Comparison of ENCODE assay signal across 10 cellular contexts in the genomic region with DNA sequence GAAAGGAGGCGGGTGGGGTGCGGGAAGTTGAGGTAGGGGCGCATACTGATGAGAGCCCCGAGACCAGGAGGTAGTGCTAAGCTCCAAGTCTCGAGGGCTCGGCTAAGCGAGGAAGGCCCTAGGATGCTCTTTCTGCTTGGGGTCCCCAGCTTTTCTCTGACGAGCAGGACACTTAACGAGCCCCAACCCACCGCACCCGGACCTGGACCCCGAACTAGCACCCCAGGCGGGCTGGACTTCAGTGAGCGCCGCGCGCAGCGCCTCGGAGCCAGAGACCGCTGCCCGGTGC. TPM values are rescaled to one million over a fixed set of nuclear protein-coding genes. Genes with fewer than 3 reads are reported as not detected.
A peak's percentile ranks its signal among the peaks of the same experiment; 100 is the strongest.
DNase-seq lines count a peak whose midpoint lies in the region; ATAC-seq, FAIRE-seq and TF ChIP-seq lines count a peak whose summit lies in the region.
"Had no signal": no experiment of that assay in that cellular context is flagged by ENCODE, and none has a peak within 500 bp of the region (broad histone marks: within the 10 kb centered on the region; RNA-seq: fewer than 3 reads in every experiment).

No MANE protein-coding gene starts in this region.

- no peak overlapping the region for H4K8ac ChIP-seq in H1 (ENCODE audit: extremely low read depth, insufficient read depth, low read length)

- TF ChIP-seq RAD21 in H1 (IDR thresholded peaks at IDR 0.05 in 1 of 2, conservative IDR thresholded peaks at IDR 0.05 in 1 of 2; ENCODE audit: low read depth in 2 of 2, low read length in 2 of 2) (no peak), neural cell (conservative IDR thresholded peaks at IDR 0.05) (no peak)

- peaks cover 9% of the 10 kb centered on the region for H3K23me2 ChIP-seq in H1 (ENCODE audit: low read depth, low read length)

- no peak overlapping the region for H2BK5ac ChIP-seq in H1 (ENCODE audit: low read depth, low read length)

- no peak overlapping the region for H2BK20ac ChIP-seq in H1 (ENCODE audit: low read length)

- H4K91ac ChIP-seq in H1 (replicated peaks; ENCODE audit: insufficient read length, low read length): no peak overlapping the region

- no peak overlapping the region for H3K4ac ChIP-seq in H1 (replicated peaks; ENCODE audit: insufficient read length, low read depth, low read length)

- intact Hi-C loops in right cardiac atrium (cut with DNase I): loop anchor here in 2 of 4 donors (5.0 kb wide), 2 partner anchors 49 to 54 kb away; no protein-coding TSS in a partner anchor

- TF ChIP-seq EP300 in H1 (IDR thresholded peaks at IDR 0.05; ENCODE audit: borderline replicate concordance in 1 of 2, low read depth in 2 of 2, low read length in 2 of 2): no peak
- no peak for TF ChIP-seq EP300 in neural cell (conservative IDR thresholded peaks at IDR 0.05; ENCODE audit: poor library complexity, severe bottlenecking)

- H2BK15ac ChIP-seq in H1 (ENCODE audit: low read length): 0 out of 2 replicates have a peak overlapping the region, but pooled peaks have one; percentile 61

- H3K27me3 ChIP-seq in right cardiac atrium (ENCODE audit: control insufficient read depth, insufficient read depth) (no peaks in the 10 kb centered on the region), right atrium auricular region (peaks cover 7 to 22% of the 10 kb centered on the region in 2 donors), H1 (replicated peaks in 1 of 4; ENCODE audit: control insufficient read depth in 3 of 4, extremely low read depth in 1 of 4, insufficient read depth in 3 of 4, low read length in 3 of 4) (peaks cover 80 to 99% (median 96%) of the 10 kb centered on the region in 4 experiments), neural cell (ENCODE audit: insufficient read depth, low read depth, low read length) (peaks cover 91% of the 10 kb centered on the region)

- DNase-seq in right cardiac atrium (peak in 1 of 3 donors; percentile 57), right atrium auricular region (ENCODE audit: low spot score) (no peak), H1 (ENCODE audit: low read depth in 1 of 2, low spot score in 2 of 2) (peak in 1 of 2 experiments; percentile 84), GF-D8 (lab: John Stamatoyannopoulos, UW) (no peak), HEK293T (ENCODE audit: extremely low spot score) (no peak), NCI-H2196 (lab: John Stamatoyannopoulos, UW; ENCODE audit: unreplicated experiment) (no peak)
- no peak for DNase-seq in stimulated activated naive CD8-positive, alpha-beta T cell treated with anti-CD3 and anti-CD28 coated beads, Interleukin-15, Interleukin-2, amounts not matched to agents 100 U/mL and 50 U/mL, for 24 hours

- H3K4me1 ChIP-seq in right cardiac atrium (ENCODE audit: control insufficient read depth, insufficient read depth, low read length) (peaks cover 6% of the 10 kb centered on the region), right atrium auricular region (peaks cover 0 to 46% of the 10 kb centered on the region in 2 donors), H1 (replicated peaks in 1 of 4; ENCODE audit: control insufficient read depth in 3 of 4, insufficient read depth in 4 of 4, low read length in 3 of 4) (peaks cover 4 to 57% (median 39%) of the 10 kb centered on the region in 4 experiments)

- WGBS in right cardiac atrium: 27% methylated on average over 21 of the region's 21 CpGs
- WGBS in H1 (ENCODE audit: extremely low coverage in 1 of 2, insufficient coverage in 1 of 2, insufficient read length in 1 of 2, insufficient replicate concordance in 2 of 2, low coverage in 1 of 2, low lambda C conversion rate in 2 of 2, missing lambda C conversion rate in 1 of 2), 2 experiments: 9% methylated on average over 8 of the region's 21 CpGs; no CpG with 5 or more reads in 1 of the 2 experiments

- no peak overlapping the region for H2AK5ac ChIP-seq in H1 (ENCODE audit: low read depth, low read length)

- H3K79me2 ChIP-seq in H1 (ENCODE audit: control insufficient read depth in 1 of 2, insufficient read depth in 2 of 2, low read length in 2 of 2) (no peaks in the 10 kb centered on the region), neural cell (replicated peaks; ENCODE audit: insufficient read depth, low read length) (no peaks in the 10 kb centered on the region)

- H3K56ac ChIP-seq in H1 (replicated peaks; ENCODE audit: insufficient read length, low read depth, low read length): no peak overlapping the region

- H2AFZ ChIP-seq in H1 (ENCODE audit: low read length) (0 out of 2 replicates have a peak overlapping the region, but pooled peaks have one; percentile 20), neural cell (ENCODE audit: low read depth, low read length) (no peak overlapping the region)

- no peaks in the 10 kb centered on the region for H3K79me1 ChIP-seq in H1 (ENCODE audit: low read depth, low read length)

- H4K5ac ChIP-seq in H1 (ENCODE audit: insufficient read length, low read depth, low read length): no peak overlapping the region

- CTCF ChIA-PET in H1 (lab: Charles Lee; ENCODE audit: partially characterized antibody): interaction anchor here (0.6 to 4.0 kb wide), 40 partner anchors 10 to 400 kb away, joined by 3 to 147 read pairs (median 5); partner anchors contain the start of genes PRPH, SPATS2, TMBIM6 and TROAP
- CTCF ChIA-PET in HEK293T (lab: Yijun Ruan, JAX): interaction anchor here (0.6 to 3.0 kb wide), 19 partner anchors 10 to 239 kb away, joined by 3 to 55 read pairs (median 8); partner anchors contain the start of genes PRPH, SPATS2 and TROAP

- H3K4me2 ChIP-seq in H1 (ENCODE audit: insufficient read depth in 1 of 2, low read depth in 2 of 2, low read length in 2 of 2) (peak overlapping the region; percentile 71 to 78), neural cell (ENCODE audit: low read length) (no peak overlapping the region)

- no peak for TF ChIP-seq CTCF in right atrium auricular region (IDR thresholded peaks at IDR 0.05)
- TF ChIP-seq CTCF in H1 (IDR thresholded peaks at IDR 0.05; ENCODE audit: control extremely low read depth in 1 of 3, insufficient read depth in 1 of 3, low read depth in 1 of 3, low read length in 3 of 3): no peak
- TF ChIP-seq CTCF in neural cell (IDR thresholded peaks at IDR 0.05; ENCODE audit: poor library complexity, severe bottlenecking): no peak

- ATAC-seq in right cardiac atrium: no peak
- no peak for ATAC-seq in stimulated activated naive CD8-positive, alpha-beta T cell treated with anti-CD3 and anti-CD28 coated beads, Interleukin-15, Interleukin-2, amounts not matched to agents 100 U/mL and 50 U/mL, for 24 hours

- no peaks in the 10 kb centered on the region for H3K9me2 ChIP-seq in neural cell (ENCODE audit: insufficient read depth, low read length)

- H3F3A ChIP-seq in neural cell (ENCODE audit: insufficient read depth, low read length, poor library complexity, severe bottlenecking): no peaks in the 10 kb centered on the region

- POLR2A ChIA-PET in H1 (lab: Charles Lee; ENCODE audit: partially characterized antibody): interaction anchor here (1.1 to 4.0 kb wide), 9 partner anchors 8 to 211 kb away, joined by 3 to 31 read pairs (median 5); partner anchors contain the start of genes PRPH, TROAP and TUBA1B
- POLR2A ChIA-PET in HEK293T (lab: Yijun Ruan, JAX): interaction anchor here (0.7 to 2.9 kb wide), 11 partner anchors 8 to 210 kb away, joined by 3 to 42 read pairs (median 10); partner anchors contain the start of genes PRPH, SPATS2, TROAP and TUBA1B

- H3K4me3 ChIP-seq in right cardiac atrium (ENCODE audit: low read length) (peak overlapping the region; percentile 24), right atrium auricular region (peak overlapping the region in 1 of 2 donors; percentile 51), H1 (ENCODE audit: extremely low read depth in 1 of 4, insufficient read depth in 2 of 4, low read depth in 3 of 4, low read length in 4 of 4) (peak overlapping the region; percentile 34 to 78 (median 67)), neural cell (ENCODE audit: low read length) (peak overlapping the region; percentile 60)

- H3K18ac ChIP-seq in H1 (ENCODE audit: extremely low read depth, low read length): no peak overlapping the region; the same call in 1 of the 2 replicates

- H3K9me3 ChIP-seq in right cardiac atrium (ENCODE audit: control insufficient read depth, low read length) (no peaks in the 10 kb centered on the region), right atrium auricular region (no peaks in the 10 kb centered on the region), H1 (ENCODE audit: insufficient read depth in 2 of 2, low read depth in 1 of 2, low read length in 1 of 2) (no peaks in the 10 kb centered on the region), neural cell (ENCODE audit: low read length) (no peaks in the 10 kb centered on the region)

- no peaks in the 10 kb centered on the region for H3K36me3 ChIP-seq in right atrium auricular region
- H3K36me3 ChIP-seq in H1 (ENCODE audit: control insufficient read depth in 2 of 4, insufficient read depth in 4 of 4, low read length in 3 of 4): no peaks in the 10 kb centered on the region; a peak in 1 of 8 replicates
- no peaks in the 10 kb centered on the region for H3K36me3 ChIP-seq in neural cell (ENCODE audit: insufficient read depth, low read length)

- no peak overlapping the region for H3K9ac ChIP-seq in H1 (replicated peaks in 1 of 4; ENCODE audit: extremely low read depth in 1 of 4, low read depth in 3 of 4, low read length in 3 of 4)
- H3K9ac ChIP-seq in neural cell (ENCODE audit: low read length): peak overlapping the region; percentile 31

- H2BK120ac ChIP-seq in H1 (replicated peaks; ENCODE audit: low read depth, low read length): no peak overlapping the region

- no peak overlapping the region for H2BK12ac ChIP-seq in H1 (ENCODE audit: low read depth, low read length)

- H3K27ac ChIP-seq in right cardiac atrium (ENCODE audit: low read length) (no peak overlapping the region), right atrium auricular region (no peak overlapping the region), H1 (ENCODE audit: low read depth, low read length) (no peak overlapping the region), neural cell (ENCODE audit: low read length) (no peak overlapping the region)

- H4K20me1 ChIP-seq in H1 (replicated peaks in 1 of 2; ENCODE audit: control insufficient read depth in 1 of 2, insufficient read depth in 2 of 2, low read length in 2 of 2) (peaks cover 13% of the 10 kb centered on the region in 2 experiments), neural cell (ENCODE audit: insufficient read depth) (no peaks in the 10 kb centered on the region)

- TF ChIP-seq POLR2A in H1 (IDR thresholded peaks at IDR 0.05; ENCODE audit: control extremely low read depth in 1 of 2, low read depth in 2 of 2, low read length in 2 of 2): no peak

- FAIRE-seq in H1 (lab: Jason Lieb, UNC): no peak

- H3K23ac ChIP-seq in H1 (ENCODE audit: insufficient read length): no peak overlapping the region

- no peak overlapping the region for H3K14ac ChIP-seq in H1 (ENCODE audit: insufficient read length)

RNA-seq across cellular contexts. Expression of gene C1QL4, which starts 4.7 kb away (rescaled TPM):
- total RNA-seq in right cardiac atrium (not detected), right atrium auricular region (not detected)
- polyA plus RNA-seq in right cardiac atrium (not detected), H1 (2011; rRNA removed) (0.63 and 0.77 TPM in 2 replicates), neural cell (13.7 and 15.4 TPM in 2 replicates)
- 0.28 and 0.59 TPM in 2 replicates for total RNA-seq in H1 (2021; fragmentation: NEBNext Ultra II Directional; extraction: Animal tissue kit (Norgen Biotek cat#: 25700))
- 1.00 TPM for polyA plus RNA-seq in H1 (2011; cell fraction: cytosol; rRNA removed)
- polyA plus RNA-seq in H1 (2011; cell fraction: nucleus; rRNA removed): 1.4 TPM
- polyA plus RNA-seq in H1 (2012, experiment 1 of 2): 0.54 to 0.74 TPM (median 0.65 TPM) in 4 replicates
- 0.34 TPM for polyA plus RNA-seq in H1 (2012, experiment 2 of 2)
- polyA plus RNA-seq in H1 (2013, experiment 1 of 2): 0.30 TPM
- 0.22 TPM for polyA plus RNA-seq in H1 (2013, experiment 2 of 2)
- polyA minus RNA-seq in H1 (2011; rRNA and poly(A)+ RNA removed): not detected in 2 replicates
- polyA minus RNA-seq in H1 (2011; cell fraction: cytosol; rRNA and poly(A)+ RNA removed): not detected
- polyA minus RNA-seq in H1 (2011; cell fraction: nucleus; rRNA and poly(A)+ RNA removed): 0.70 TPM
- polyA minus RNA-seq in neural cell: 7.4 and 8.0 TPM in 2 replicates
- total RNA-seq: activated CD8-positive, alpha-beta T cell treated with anti-CD3 and anti-CD28 coated beads for 36 hours; HT-29 had no signal

RNA-seq across cellular contexts. Expression of gene DNAJC22, which starts 5.0 kb away (rescaled TPM):
- under 1 TPM; 0.24 to 0.86 (median 0.44) TPM for total RNA-seq in right cardiac atrium
- polyA plus RNA-seq in right cardiac atrium: 0.09 TPM
- 1 to 10 TPM in 1 of 2 donors, under 1 TPM in 1; 0.93 to 1.2 TPM for total RNA-seq in right atrium auricular region
- 0.13 and 0.39 TPM in 2 replicates for total RNA-seq in H1 (2021; fragmentation: NEBNext Ultra II Directional; extraction: Animal tissue kit (Norgen Biotek cat#: 25700))
- polyA plus RNA-seq in H1 (2011; rRNA removed): 0.19 and 0.20 TPM in 2 replicates
- polyA plus RNA-seq in H1 (2011; cell fraction: cytosol; rRNA removed): 0.19 TPM
- polyA plus RNA-seq in H1 (2011; cell fraction: nucleus; rRNA removed): 0.39 TPM
- 0.05 to 0.51 TPM (median 0.25 TPM) in 4 replicates for polyA plus RNA-seq in H1 (2012, experiment 1 of 2)
- not detected for polyA plus RNA-seq in H1 (2012, experiment 2 of 2)
- 0.24 TPM for polyA plus RNA-seq in H1 (2013, experiment 1 of 2)
- 0.48 TPM for polyA plus RNA-seq in H1 (2013, experiment 2 of 2)
- polyA minus RNA-seq in H1 (2011; rRNA and poly(A)+ RNA removed): 0.22 and 0.50 TPM in 2 replicates
- polyA minus RNA-seq in H1 (2011; cell fraction: cytosol; rRNA and poly(A)+ RNA removed): not detected
- 0.40 TPM for polyA minus RNA-seq in H1 (2011; cell fraction: nucleus; rRNA and poly(A)+ RNA removed)
- polyA plus RNA-seq in neural cell: 0.54 and 1.1 TPM in 2 replicates
- polyA minus RNA-seq in neural cell: 0.46 and 0.49 TPM in 2 replicates

RNA-seq across cellular contexts. Expression of gene TROAP, which starts 18.7 kb away (rescaled TPM):
- 1 to 10 TPM in 1 of 4 donors, under 1 TPM in 2, not detected in 1; 0.65 to 1.7 (median 0.93) TPM for total RNA-seq in right cardiac atrium
- 0.25 TPM for polyA plus RNA-seq in right cardiac atrium
- under 1 TPM in 1 of 2 donors, not detected in 1; 0.48 TPM for total RNA-seq in right atrium auricular region
- total RNA-seq in H1 (2021; fragmentation: NEBNext Ultra II Directional; extraction: Animal tissue kit (Norgen Biotek cat#: 25700)): 52.0 and 54.0 TPM in 2 replicates
- polyA plus RNA-seq in H1 (2011; rRNA removed): 36.7 and 54.7 TPM in 2 replicates
- 46.2 TPM for polyA plus RNA-seq in H1 (2011; cell fraction: cytosol; rRNA removed)
- polyA plus RNA-seq in H1 (2011; cell fraction: nucleus; rRNA removed): 206 TPM
- polyA plus RNA-seq in H1 (2012, experiment 1 of 2): 52.5 to 76.4 TPM (median 67.7 TPM) in 4 replicates
- 60.0 TPM for polyA plus RNA-seq in H1 (2012, experiment 2 of 2)
- polyA plus RNA-seq in H1 (2013, experiment 1 of 2): 69.0 TPM
- polyA plus RNA-seq in H1 (2013, experiment 2 of 2): 61.6 TPM
- 32.9 and 39.5 TPM in 2 replicates for polyA minus RNA-seq in H1 (2011; rRNA and poly(A)+ RNA removed)
- 31.2 TPM for polyA minus RNA-seq in H1 (2011; cell fraction: cytosol; rRNA and poly(A)+ RNA removed)
- polyA minus RNA-seq in H1 (2011; cell fraction: nucleus; rRNA and poly(A)+ RNA removed): 58.6 TPM
- polyA plus RNA-seq in neural cell: 0.26 and 1.3 TPM in 2 replicates
- polyA minus RNA-seq in neural cell: 1.9 TPM in 1 of 2 replicates, not detected in the other

RNA-seq across cellular contexts. Expression of gene SPATS2, which starts 25.5 kb away (rescaled TPM):
- total RNA-seq in right cardiac atrium: 10 to 100 TPM in 1 of 4 donors, 1 to 10 TPM in 3; 8.4 to 10.3 (median 9.1) TPM
- 5.5 TPM for polyA plus RNA-seq in right cardiac atrium
- total RNA-seq in right atrium auricular region: 1 to 10 TPM; 4.6 to 7.6 TPM
- total RNA-seq in H1 (2021; fragmentation: NEBNext Ultra II Directional; extraction: Animal tissue kit (Norgen Biotek cat#: 25700)): 21.3 and 24.5 TPM in 2 replicates
- 12.7 and 19.2 TPM in 2 replicates for polyA plus RNA-seq in H1 (2011; rRNA removed)
- polyA plus RNA-seq in H1 (2011; cell fraction: cytosol; rRNA removed): 20.5 TPM
- polyA plus RNA-seq in H1 (2011; cell fraction: nucleus; rRNA removed): 19.1 TPM
- polyA plus RNA-seq in H1 (2012, experiment 1 of 2): 17.1 to 25.9 TPM (median 19.6 TPM) in 4 replicates
- 4.6 TPM for polyA plus RNA-seq in H1 (2012, experiment 2 of 2)
- 25.8 TPM for polyA plus RNA-seq in H1 (2013, experiment 1 of 2)
- polyA plus RNA-seq in H1 (2013, experiment 2 of 2): 29.1 TPM
- 35.2 and 47.9 TPM in 2 replicates for polyA minus RNA-seq in H1 (2011; rRNA and poly(A)+ RNA removed)
- polyA minus RNA-seq in H1 (2011; cell fraction: cytosol; rRNA and poly(A)+ RNA removed): 26.9 TPM
- 26.4 TPM for polyA minus RNA-seq in H1 (2011; cell fraction: nucleus; rRNA and poly(A)+ RNA removed)
- polyA plus RNA-seq in neural cell: 55.4 and 58.4 TPM in 2 replicates
- polyA minus RNA-seq in neural cell: 68.4 and 85.8 TPM in 2 replicates

RNA-seq across cellular contexts. Expression of gene PRPH, which starts 46.8 kb away (rescaled TPM):
- total RNA-seq in right cardiac atrium (1 to 10 TPM in 1 of 4 donors, under 1 TPM in 3; 0.57 to 1.8 (median 0.94) TPM), right atrium auricular region (under 1 TPM in 1 of 2 donors, not detected in 1; 0.75 TPM)
- polyA plus RNA-seq in right cardiac atrium (2.0 TPM), H1 (2011; rRNA removed) (0.79 and 1.1 TPM in 2 replicates), neural cell (not detected in 2 replicates)
- 0.96 and 1.4 TPM in 2 replicates for total RNA-seq in H1 (2021; fragmentation: NEBNext Ultra II Directional; extraction: Animal tissue kit (Norgen Biotek cat#: 25700))
- polyA plus RNA-seq in H1 (2011; cell fraction: cytosol; rRNA removed): 0.81 TPM
- polyA plus RNA-seq in H1 (2011; cell fraction: nucleus; rRNA removed): 1.9 TPM
- polyA plus RNA-seq in H1 (2012, experiment 1 of 2): 0.51 to 1.3 TPM (median 0.68 TPM) in 4 replicates
- 1.1 TPM for polyA plus RNA-seq in H1 (2012, experiment 2 of 2)
- polyA plus RNA-seq in H1 (2013, experiment 1 of 2): 0.36 TPM
- 0.37 TPM for polyA plus RNA-seq in H1 (2013, experiment 2 of 2)
- polyA minus RNA-seq in H1 (2011; rRNA and poly(A)+ RNA removed): 0.17 and 1.8 TPM in 2 replicates
- polyA minus RNA-seq in H1 (2011; cell fraction: cytosol; rRNA and poly(A)+ RNA removed): not detected
- not detected for polyA minus RNA-seq in H1 (2011; cell fraction: nucleus; rRNA and poly(A)+ RNA removed)
- polyA minus RNA-seq in neural cell: not detected in 2 replicates
- total RNA-seq: activated CD8-positive, alpha-beta T cell treated with anti-CD3 and anti-CD28 coated beads for 36 hours; HT-29 had no signal

Comparison
In these comparisons a context has a peak if more than half of its experiments do, and no peak if none do; other contexts are left out.
1. RNA of gene TROAP, which starts 18.7 kb away (total RNA-seq): 52.0 to 54.0 TPM in H1; 0.65 to 1.7 TPM in right cardiac atrium and 0.48 TPM in right atrium auricular region; every median in the first group is over 10 times any median in the second.